6 cellular contexts compared by ENCODE assay signal in the genomic region with DNA sequence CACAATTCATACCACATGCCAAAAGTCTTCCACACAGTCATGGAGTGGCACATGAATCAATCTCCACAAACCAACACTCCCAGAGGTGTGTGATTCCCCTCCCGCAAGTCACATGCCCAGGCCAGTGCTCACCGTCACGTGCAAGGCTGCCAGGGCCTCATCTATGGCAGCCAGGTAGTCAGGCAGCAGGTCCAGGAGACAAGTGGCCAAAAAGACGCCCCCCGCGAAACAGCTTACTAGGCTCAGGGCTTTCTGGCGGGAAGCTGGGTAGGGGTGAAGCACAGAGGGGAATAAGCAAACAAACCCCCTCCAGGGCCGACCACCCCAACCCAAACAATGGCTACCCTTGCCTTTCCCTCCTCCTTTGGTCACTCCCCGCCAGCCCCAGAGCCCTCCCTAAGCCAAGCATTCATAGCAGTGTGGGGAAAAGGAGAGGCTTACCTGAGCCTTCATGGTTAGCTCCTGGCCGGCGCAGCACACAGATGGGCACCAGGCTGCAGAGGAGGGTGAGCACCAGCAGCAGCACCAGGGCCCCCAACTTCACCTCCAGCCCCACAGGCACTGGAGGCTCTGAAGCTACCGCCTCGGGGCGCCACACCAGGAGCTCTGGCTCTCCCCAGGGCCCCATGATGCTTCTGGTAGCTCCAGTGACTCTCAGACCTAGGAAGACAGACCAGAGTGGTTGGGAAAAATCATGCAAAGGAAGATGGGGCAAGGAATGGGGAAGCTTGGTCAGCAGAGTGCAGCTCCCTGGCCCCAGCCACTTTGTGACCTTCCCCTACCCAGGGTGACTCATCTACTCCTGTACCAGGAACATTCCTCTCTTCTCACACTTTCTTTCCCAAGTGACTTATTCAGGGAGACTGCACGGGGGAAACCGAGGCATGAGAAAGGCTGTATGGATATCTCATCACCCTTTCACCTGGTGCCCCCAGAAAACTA. TPM values are rescaled to one million over a fixed set of nuclear protein-coding genes. Genes with fewer than 3 reads are reported as not detected.
DNase-seq lines count a peak whose midpoint lies in the region; ATAC-seq, FAIRE-seq and TF ChIP-seq lines count a peak whose summit lies in the region.

No MANE protein-coding gene starts in this region.

- WGBS in A549 (ENCODE audit: missing lambda C conversion rate), result 66% methylated on average over 16 of the region's 16 CpGs

- no peaks in the 10 kb centered on the region for H3K27me3 Mint-ChIP-seq in effector memory CD8-positive, alpha-beta T cell

- no peak for TF ChIP-seq EP300 in A549 (IDR thresholded peaks at IDR 0.05)

- H3K36me3 Mint-ChIP-seq in effector memory CD8-positive, alpha-beta T cell (ENCODE audit: insufficient read depth), result peaks cover 13% of the 10 kb centered on the region

- no peak for TF ChIP-seq CTCF in A549 (IDR thresholded peaks at IDR 0.05)
- no peak for TF ChIP-seq CTCF in retinal pigment epithelial cell (conservative IDR thresholded peaks at IDR 0.05; ENCODE audit: low read depth, low read length)

- H3K4me3 Mint-ChIP-seq in effector memory CD8-positive, alpha-beta T cell, result peak overlapping the region; percentile 77 to 86

- H3K4me1 ChIP-seq in A549, result peaks cover 32% of the 10 kb centered on the region

- FAIRE-seq in A549 (lab: Jason Lieb, UNC) (no peak), frontal cortex (lab: Jason Lieb, UNC) (no peak)

- H3K4me3 ChIP-seq in A549, result peak overlapping the region; percentile 73
- peak overlapping the region; percentile 85 for H3K4me3 ChIP-seq in Jurkat, Clone E6-1 (ENCODE audit: low read length)
- peak overlapping the region; percentile 80 for H3K4me3 ChIP-seq in retinal pigment epithelial cell (ENCODE audit: low read length)

- DNase-seq in A549 (ENCODE audit: low read depth in 1 of 2, low spot score in 1 of 2) (peak in 1 of 2 experiments; percentile 39), retinal pigment epithelial cell (ENCODE audit: low read depth) (no peak), frontal cortex (ENCODE audit: low spot score in 2 of 2) (no peak)
- no peak for DNase-seq in Jurkat, Clone E6-1 (ENCODE audit: low read depth, low spot score)
- DNase-seq in effector memory CD8-positive, alpha-beta T cell, result no peak

- 0 out of 2 replicates have a peak, but pooled peaks have one; percentile 4 for TF ChIP-seq POLR2A in A549 (IDR thresholded peaks at IDR 0.05; ENCODE audit: low read length)

- peaks cover 36 to 41% of the 10 kb centered on the region in 2 donors for H3K4me1 Mint-ChIP-seq in effector memory CD8-positive, alpha-beta T cell (ENCODE audit: low read depth in 2 of 2)

- peak overlapping the region; percentile 84 for H3K4me2 ChIP-seq in A549

- no peaks in the 10 kb centered on the region for H3K9me3 ChIP-seq in A549

- CTCF ChIA-PET in A549 (lab: Yijun Ruan, JAX), result interaction anchor here (0.8 to 3.6 kb wide), 7 partner anchors 11 to 39 kb away, joined by 3 to 26 read pairs (median 4); a partner anchor contains a TSS

- H3K9me3 Mint-ChIP-seq in effector memory CD8-positive, alpha-beta T cell, result no peaks in the 10 kb centered on the region

- peak overlapping the region; percentile 87 to 88 for H3K27ac Mint-ChIP-seq in effector memory CD8-positive, alpha-beta T cell

- POLR2A ChIA-PET in A549 (lab: Yijun Ruan, JAX), result interaction anchor here (0.7 to 4.0 kb wide), 6 partner anchors 11 to 39 kb away, joined by 3 to 30 read pairs (median 12); a partner anchor contains a TSS

- H3K27ac ChIP-seq in A549, result peak overlapping the region; percentile 89 to 95

- TF ChIP-seq RAD21 in A549 (conservative IDR thresholded peaks at IDR 0.05 in 1 of 2, IDR thresholded peaks at IDR 0.05 in 1 of 2), result no peak

- ATAC-seq in A549 (no peak), GM21786 (IDR thresholded peaks at IDR 0.05; ENCODE audit: unreplicated experiment) (no peak)
- ATAC-seq in effector memory CD8-positive, alpha-beta T cell (replicated peaks), result no peak

TF ChIP-seq in A549, 52 proteins besides CTCF, POLR2A, EP300 and RAD21:
- TF ChIP-seq CEBPB (IDR thresholded peaks at IDR 0.05) (no peak), FOSL2 (IDR thresholded peaks at IDR 0.05) (no peak), FOSL2 (CRISPR knock-in tag; IDR thresholded peaks at IDR 0.05) (peak; percentile 64; the same call in 1 of the 2 replicates), CHD2 (IDR thresholded peaks at IDR 0.05; ENCODE audit: low read length, partially characterized antibody) (no peak), JUNB (IDR thresholded peaks at IDR 0.05) (no peak), PHF8 (IDR thresholded peaks at IDR 0.05; ENCODE audit: borderline replicate concordance, low read depth) (no peak)
- TF ChIP-seq, protein P1, sequence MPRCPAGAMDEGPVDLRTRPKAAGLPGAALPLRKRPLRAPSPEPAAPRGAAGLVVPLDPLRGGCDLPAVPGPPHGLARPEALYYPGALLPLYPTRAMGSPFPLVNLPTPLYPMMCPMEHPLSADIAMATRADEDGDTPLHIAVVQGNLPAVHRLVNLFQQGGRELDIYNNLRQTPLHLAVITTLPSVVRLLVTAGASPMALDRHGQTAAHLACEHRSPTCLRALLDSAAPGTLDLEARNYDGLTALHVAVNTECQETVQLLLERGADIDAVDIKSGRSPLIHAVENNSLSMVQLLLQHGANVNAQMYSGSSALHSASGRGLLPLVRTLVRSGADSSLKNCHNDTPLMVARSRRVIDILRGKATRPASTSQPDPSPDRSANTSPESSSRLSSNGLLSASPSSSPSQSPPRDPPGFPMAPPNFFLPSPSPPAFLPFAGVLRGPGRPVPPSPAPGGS (IDR thresholded peaks at IDR 0.05), result no peak
- TF ChIP-seq, protein P2, sequence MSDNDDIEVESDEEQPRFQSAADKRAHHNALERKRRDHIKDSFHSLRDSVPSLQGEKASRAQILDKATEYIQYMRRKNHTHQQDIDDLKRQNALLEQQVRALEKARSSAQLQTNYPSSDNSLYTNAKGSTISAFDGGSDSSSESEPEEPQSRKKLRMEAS (IDR thresholded peaks at IDR 0.05), result no peak
- TF ChIP-seq, protein P3, sequence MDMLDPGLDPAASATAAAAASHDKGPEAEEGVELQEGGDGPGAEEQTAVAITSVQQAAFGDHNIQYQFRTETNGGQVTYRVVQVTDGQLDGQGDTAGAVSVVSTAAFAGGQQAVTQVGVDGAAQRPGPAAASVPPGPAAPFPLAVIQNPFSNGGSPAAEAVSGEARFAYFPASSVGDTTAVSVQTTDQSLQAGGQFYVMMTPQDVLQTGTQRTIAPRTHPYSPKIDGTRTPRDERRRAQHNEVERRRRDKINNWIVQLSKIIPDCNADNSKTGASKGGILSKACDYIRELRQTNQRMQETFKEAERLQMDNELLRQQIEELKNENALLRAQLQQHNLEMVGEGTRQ (IDR thresholded peaks at IDR 0.05), result 0 out of 2 replicates have a peak, but pooled peaks have one; percentile 40

RNA-seq across cellular contexts. Expression of a gene that starts 1.0 kb away (rescaled TPM):
- polyA plus RNA-seq in A549 (2011; rRNA removed) (80.6 and 90.8 TPM in 2 replicates), A549 (2017; fragmentation: RNase III; extraction: RNeasy Plus Mini Kit Qiagen cat#74134 plus additional on column Dnase treatment) (95.6 to 108 TPM (median 104 TPM) in 3 replicates)
- polyA plus RNA-seq in A549 (2012; cell fraction: cytosol; rRNA removed), result 87.4 and 122 TPM in 2 replicates
- polyA plus RNA-seq in A549 (2012; cell fraction: nucleus; rRNA removed), result 92.1 and 95.1 TPM in 2 replicates
- 58.9 and 67.1 TPM in 2 replicates for polyA minus RNA-seq in A549 (2011; rRNA and poly(A)+ RNA removed)
- polyA plus RNA-seq in Jurkat, Clone E6-1 (2012; ENCODE audit: insufficient read depth, insufficient read length), result 53.9 TPM
- 24.1 TPM for total RNA-seq in frontal cortex

RNA-seq across cellular contexts. Expression of a gene that starts 3.9 kb away (rescaled TPM):
- 19.7 and 23.9 TPM in 2 replicates for polyA plus RNA-seq in A549 (2011; rRNA removed)
- polyA plus RNA-seq in A549 (2012; cell fraction: cytosol; rRNA removed), result 18.3 and 23.3 TPM in 2 replicates
- 48.0 and 61.6 TPM in 2 replicates for polyA plus RNA-seq in A549 (2012; cell fraction: nucleus; rRNA removed)
- 19.1 to 22.3 TPM (median 21.6 TPM) in 3 replicates for polyA plus RNA-seq in A549 (2017; fragmentation: RNase III; extraction: RNeasy Plus Mini Kit Qiagen cat#74134 plus additional on column Dnase treatment)
- polyA minus RNA-seq in A549 (2011; rRNA and poly(A)+ RNA removed), result 55.1 and 61.7 TPM in 2 replicates
- 43.1 TPM for polyA plus RNA-seq in Jurkat, Clone E6-1 (2012; ENCODE audit: insufficient read depth, insufficient read length)
- 2.4 TPM for total RNA-seq in frontal cortex

RNA-seq across cellular contexts. Expression of a gene that starts 5.3 kb away (rescaled TPM):
- 14.3 and 18.0 TPM in 2 replicates for polyA plus RNA-seq in A549 (2011; rRNA removed)
- 13.4 and 15.5 TPM in 2 replicates for polyA plus RNA-seq in A549 (2012; cell fraction: cytosol; rRNA removed)
- 20.4 and 22.4 TPM in 2 replicates for polyA plus RNA-seq in A549 (2012; cell fraction: nucleus; rRNA removed)
- 6.5 to 11.7 TPM (median 10.1 TPM) in 3 replicates for polyA plus RNA-seq in A549 (2017; fragmentation: RNase III; extraction: RNeasy Plus Mini Kit Qiagen cat#74134 plus additional on column Dnase treatment)
- polyA minus RNA-seq in A549 (2011; rRNA and poly(A)+ RNA removed), result 13.2 and 17.2 TPM in 2 replicates
- polyA plus RNA-seq in Jurkat, Clone E6-1 (2012; ENCODE audit: insufficient read depth, insufficient read length), result 26.4 TPM
- 7.7 TPM for total RNA-seq in frontal cortex

RNA-seq across cellular contexts. Expression of a gene that starts 15.1 kb away (rescaled TPM):
- polyA plus RNA-seq in A549 (2011; rRNA removed) (162 and 178 TPM in 2 replicates), A549 (2017; fragmentation: RNase III; extraction: RNeasy Plus Mini Kit Qiagen cat#74134 plus additional on column Dnase treatment) (103 to 106 TPM (median 103 TPM) in 3 replicates)
- polyA plus RNA-seq in A549 (2012; cell fraction: cytosol; rRNA removed), result 170 and 197 TPM in 2 replicates
- polyA plus RNA-seq in A549 (2012; cell fraction: nucleus; rRNA removed), result 101 and 105 TPM in 2 replicates
- 49.3 and 50.3 TPM in 2 replicates for polyA minus RNA-seq in A549 (2011; rRNA and poly(A)+ RNA removed)
- polyA plus RNA-seq in Jurkat, Clone E6-1 (2012; ENCODE audit: insufficient read depth, insufficient read length), result 201 TPM
- total RNA-seq in frontal cortex, result 57.5 TPM

RNA-seq across cellular contexts. Expression of a gene that starts 15.8 kb away (rescaled TPM):
- polyA plus RNA-seq in A549 (2011; rRNA removed) (18.7 and 24.1 TPM in 2 replicates), A549 (2017; fragmentation: RNase III; extraction: RNeasy Plus Mini Kit Qiagen cat#74134 plus additional on column Dnase treatment) (37.0 to 44.0 TPM (median 43.3 TPM) in 3 replicates)
- polyA plus RNA-seq in A549 (2012; cell fraction: cytosol; rRNA removed), result 35.9 and 47.7 TPM in 2 replicates
- polyA plus RNA-seq in A549 (2012; cell fraction: nucleus; rRNA removed), result 219 and 307 TPM in 2 replicates
- polyA minus RNA-seq in A549 (2011; rRNA and poly(A)+ RNA removed), result 32.5 and 43.4 TPM in 2 replicates
- 55.1 TPM for polyA plus RNA-seq in Jurkat, Clone E6-1 (2012; ENCODE audit: insufficient read depth, insufficient read length)
- 16.3 TPM for total RNA-seq in frontal cortex
